In genomic region chr10:116800356-116800929, GRCh38 we compare ENCODE assay signal across 27 cellular contexts. TPM values are rescaled to one million over a fixed set of nuclear protein-coding genes. Genes with fewer than 3 reads are reported as not detected.
"Had no signal": no experiment of that assay in that cellular context is flagged by ENCODE, and none has a peak within 500 bp of the region (broad histone marks: within the 10 kb centered on the region; RNA-seq: fewer than 3 reads in every experiment).

No MANE protein-coding gene starts in this region.

- ATAC-seq: activated CD4-positive, CD25-positive, alpha-beta regulatory T cell treated with anti-CD3 and anti-CD28 coated beads, Interleukin-2, amount 50 U/mL, for 24 hours; foreskin keratinocyte; heart left ventricle; left lung; pancreas; psoas muscle had no signal

- H3K27ac ChIP-seq: brain microvascular endothelial cell, esophagus muscularis mucosa, foreskin keratinocyte, heart left ventricle, left lung, pancreas, psoas muscle, testis, transverse colon, VCaP had no signal

- H3K4me3 ChIP-seq: esophagus muscularis mucosa, heart left ventricle, left lung, lung, pancreas, psoas muscle, testis, transverse colon had no signal

- H3K27ac Mint-ChIP-seq: activated naive CD8-positive, alpha-beta T cell treated with anti-CD3 and anti-CD28 coated beads for 36 hours; dendritic cell treated with granulocyte-macrophage colony-stimulating factor and Interleukin-4, amounts not matched to agents 40 ng/mL and 50 ng/mL, for 4 days; T-helper 1 cell treated with Interleukin-12 subunit alpha and Interleukin-12 subunit beta and Interleukin-4 antibody, amounts not matched to agents 30 μg/mL and 1 μg/mL, for 36 hours had no signal

- H3K9me3 ChIP-seq: esophagus muscularis mucosa, heart left ventricle, left lung, pancreas, psoas muscle, testis, transverse colon had no signal

- H3K4me3 Mint-ChIP-seq: activated naive CD8-positive, alpha-beta T cell treated with anti-CD3 and anti-CD28 coated beads for 36 hours; dendritic cell treated with granulocyte-macrophage colony-stimulating factor and Interleukin-4, amounts not matched to agents 40 ng/mL and 50 ng/mL, for 4 days; T-helper 1 cell treated with Interleukin-12 subunit alpha and Interleukin-12 subunit beta and Interleukin-4 antibody, amounts not matched to agents 30 μg/mL and 1 μg/mL, for 36 hours had no signal

- H3K4me1 ChIP-seq: esophagus muscularis mucosa, foreskin keratinocyte, heart left ventricle, left lung, pancreas, psoas muscle, testis, transverse colon had no signal

- H3K9me3 Mint-ChIP-seq: activated naive CD8-positive, alpha-beta T cell treated with anti-CD3 and anti-CD28 coated beads for 36 hours; dendritic cell treated with granulocyte-macrophage colony-stimulating factor and Interleukin-4, amounts not matched to agents 40 ng/mL and 50 ng/mL, for 4 days; T-helper 1 cell treated with Interleukin-12 subunit alpha and Interleukin-12 subunit beta and Interleukin-4 antibody, amounts not matched to agents 30 μg/mL and 1 μg/mL, for 36 hours had no signal

- DNase-seq: activated CD4-positive, alpha-beta T cell treated with anti-CD3 and anti-CD28 coated beads for 48 hours; activated CD4-positive, alpha-beta T cell treated with anti-CD3 and anti-CD28 coated beads, Interleukin-2, amount 50 U/mL, for 48 hours; activated CD8-positive, alpha-beta memory T cell treated with anti-CD3 and anti-CD28 coated beads for 24 hours; activated effector memory CD4-positive, alpha-beta T cell treated with Interleukin-2 at 50 U/mL for 16 hours; activated naive CD4-positive, alpha-beta T cell treated with Interleukin-2 at 50 U/mL for 16 hours; activated naive CD8-positive, alpha-beta T cell treated with anti-CD3 and anti-CD28 coated beads for 36 hours; brain microvascular endothelial cell; caudate nucleus; foreskin keratinocyte; heart left ventricle; left lung; nucleus accumbens; pancreas; psoas muscle; stimulated activated CD4-positive, alpha-beta T cell treated with anti-CD3 and anti-CD28 coated beads, Interleukin-15, amount 100 ng/mL, for 24 hours; stimulated activated CD4-positive, alpha-beta T cell treated with anti-CD3 and anti-CD28 coated beads, Interleukin-2, amount 100 ng/mL, for 24 hours; stimulated activated naive CD4-positive, alpha-beta T cell; SW 1271; T-helper 9 cell; testis; transverse colon had no signal

- H3K36me3 ChIP-seq: brain microvascular endothelial cell, esophagus muscularis mucosa, heart left ventricle, left lung, pancreas, transverse colon had no signal

- H3K36me3 Mint-ChIP-seq: activated naive CD8-positive, alpha-beta T cell treated with anti-CD3 and anti-CD28 coated beads for 36 hours had no signal

- H3K27me3 ChIP-seq: brain microvascular endothelial cell, pancreas, testis had no signal

RNA-seq across cellular contexts. Expression of gene ENO4, which starts 48.9 kb away (rescaled TPM):
- total RNA-seq: activated naive CD8-positive, alpha-beta T cell treated with anti-CD3 and anti-CD28 coated beads for 36 hours; psoas muscle had no signal
